ENCODE assay signal across 13 cellular contexts in genomic region chr10:108850138-108850854, GRCh38.
DNase-seq lines count a peak whose midpoint lies in the region; ATAC-seq and FAIRE-seq lines count a peak whose summit lies in the region.
"Had no signal": no experiment of that assay in that cellular context is flagged by ENCODE, and none has a peak within 500 bp of the region (broad histone marks: within the 10 kb centered on the region; RNA-seq: fewer than 3 reads in every experiment).

No MANE protein-coding gene starts in this region.

- no peaks in the 10 kb centered on the region for H3K27me3 ChIP-seq in MG63

- DNase-seq in frontal cortex (ENCODE audit: low spot score in 2 of 2) (no peak), AG08395 (ENCODE audit: low spot score) (no peak), MG63 (no peak), amniotic stem cell (lab: John Stamatoyannopoulos, UW) (no peak), GOT3 (lab: John Stamatoyannopoulos, UW) (no peak)
- DNase-seq: activated naive CD8-positive, alpha-beta T cell treated with anti-CD3 and anti-CD28 coated beads, Interleukin-2, amount 10 ng/mL, durations not matched to agents 7 days and 5 days; NCI-H526 treated with DMSO at 0.1 percent for 48 hours; occipital lobe had no signal

- no peaks in the 10 kb centered on the region for H3K9me3 ChIP-seq in MG63

- no peak overlapping the region for H3K4me3 ChIP-seq in MG63

- H3K36me3 ChIP-seq in MG63 = no peaks in the 10 kb centered on the region

- FAIRE-seq in frontal cortex (lab: Jason Lieb, UNC) = peak; percentile 24
- FAIRE-seq: keratinocyte had no signal

- ATAC-seq in GM18907 (IDR thresholded peaks at IDR 0.05; ENCODE audit: unreplicated experiment) (peak; percentile 87), HG02588 (IDR thresholded peaks at IDR 0.05; ENCODE audit: unreplicated experiment) (peak; percentile 87), HG03457 (IDR thresholded peaks at IDR 0.05; ENCODE audit: unreplicated experiment) (peak; percentile 81)
- ATAC-seq: WTC11 had no signal
